8 cellular contexts compared by ENCODE assay signal in the genomic region with DNA sequence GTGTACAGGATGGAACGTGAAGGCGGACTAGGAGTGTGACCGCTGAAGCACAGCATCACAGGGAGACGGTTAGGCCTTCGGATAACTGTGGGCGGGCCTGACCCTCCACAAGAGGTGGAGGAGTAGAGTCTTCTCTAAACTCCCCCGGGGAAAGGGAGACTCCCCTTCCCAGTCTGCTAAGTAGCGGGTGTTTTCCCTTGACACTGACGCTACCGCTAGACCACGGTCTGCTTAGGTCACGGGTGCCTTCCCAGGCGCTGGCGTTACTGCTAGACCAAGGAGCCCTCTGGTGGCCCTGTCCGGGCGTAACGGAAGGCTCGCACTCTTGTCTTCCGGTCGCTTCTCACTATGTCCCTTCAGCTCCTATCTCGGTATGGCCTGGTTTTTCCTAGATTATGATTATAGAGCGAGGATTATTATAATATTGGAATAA. TPM values are rescaled to one million over a fixed set of nuclear protein-coding genes. Genes with fewer than 3 reads are reported as not detected.
DNase-seq lines count a peak whose midpoint lies in the region; ATAC-seq and TF ChIP-seq lines count a peak whose summit lies in the region.
"Not testable (repeated sequence)": the region's sequence is repeated elsewhere in the genome, so short reads cannot be mapped to it uniquely, and the experiment has no call there.

No MANE protein-coding gene starts in this region.

- not testable (repeated sequence) for H3K36me3 ChIP-seq in heart left ventricle; testis (ENCODE audit: low read depth, missing control alignments)

- WGBS in heart left ventricle, 4 donors, result 2 to 25% (median 8%) methylated on average over 10 to 17 of the region's 22 CpGs
- WGBS in testis, 2 donors, result 17 to 21% methylated on average over 10 to 14 of the region's 22 CpGs

- peaks cover 0 to 15% (median 7%) of the 10 kb centered on the region in 12 donors for H3K4me1 ChIP-seq in heart left ventricle
- H3K4me1 ChIP-seq in testis, result peaks cover 10% of the 10 kb centered on the region

- in situ Hi-C loops in astrocyte of the cerebellum (cut with HindIII; ENCODE audit: low sequenced_read_pairs), result not testable (repeated sequence)

- DNase-seq in DMS153 treated with DMSO at 0.1 percent for 48 hours (lab: John Stamatoyannopoulos, UW; ENCODE audit: unreplicated experiment) (peak; percentile 57), NCI-H2196 (lab: John Stamatoyannopoulos, UW; ENCODE audit: unreplicated experiment) (peak; percentile 48), T-helper 17 cell (peak in 1 of 3 donors; percentile 23), heart left ventricle (peak in 4 of 5 donors; percentile 39 to 63 (median 54)), nephron progenitor cell (peak; percentile 46), testis (peak; percentile 76)
- not testable (repeated sequence) for DNase-seq in astrocyte of the cerebellum (ENCODE audit: low read depth)

- H3K27ac ChIP-seq in heart left ventricle (peak overlapping the region; percentile 19 to 86 (median 76)), testis (peak overlapping the region; percentile 64 to 82)

- not testable (repeated sequence) for H3K27me3 Mint-ChIP-seq in T-helper 17 cell; nephron progenitor cell (ENCODE audit: low read depth, poor library complexity)

- peaks cover 11% of the 10 kb centered on the region for H3K4me1 Mint-ChIP-seq in T-helper 17 cell
- H3K4me1 Mint-ChIP-seq in nephron progenitor cell, result peaks cover 26% of the 10 kb centered on the region

- H3K27ac Mint-ChIP-seq in T-helper 17 cell (peak overlapping the region; percentile 97), nephron progenitor cell (peak overlapping the region; percentile 99)

- H3K4me3 ChIP-seq in astrocyte of the cerebellum (ENCODE audit: low read depth, low read length); testis: not testable (repeated sequence)
- H3K4me3 ChIP-seq in heart left ventricle, result peak overlapping the region in 10 of 12 donors; percentile 5 to 46 (median 32)

- TF ChIP-seq CTCF in astrocyte of the cerebellum (IDR thresholded peaks at IDR 0.05; ENCODE audit: low read depth, low read length, missing control alignments) (peak; percentile 32), heart left ventricle (IDR thresholded peaks at IDR 0.05) (peak in 10 of 12 donors; percentile 17 to 48 (median 31)), testis (IDR thresholded peaks at IDR 0.05) (peak in 2 of 3 experiments; percentile 23 to 63)
- TF ChIP-seq CTCF in nephron progenitor cell (IDR thresholded peaks at IDR 0.05), result not testable (repeated sequence)

- H3K27me3 ChIP-seq in heart left ventricle, testis: not testable (repeated sequence)

- H3K36me3 Mint-ChIP-seq in T-helper 17 cell (ENCODE audit: low read depth); nephron progenitor cell (ENCODE audit: low read depth): not testable (repeated sequence)

- peak overlapping the region; percentile 94 for H3K4me3 Mint-ChIP-seq in T-helper 17 cell
- peak overlapping the region; percentile 71 for H3K4me3 Mint-ChIP-seq in nephron progenitor cell

- not testable (repeated sequence) for TF ChIP-seq POLR2A in heart left ventricle (IDR thresholded peaks at IDR 0.05); testis (IDR thresholded peaks at IDR 0.05)

- H3K9me3 Mint-ChIP-seq in nephron progenitor cell, result not testable (repeated sequence)

- not testable (repeated sequence) for H3K9me3 ChIP-seq in T-helper 17 cell (ENCODE audit: control insufficient read depth, low read length, poor library complexity, severe bottlenecking); heart left ventricle; testis

- ATAC-seq in HG02678 (IDR thresholded peaks at IDR 0.05; ENCODE audit: unreplicated experiment) (peak; percentile 54), T-helper 17 cell (peak; percentile 78), heart left ventricle (peak in 3 of 4 donors; percentile 40 to 77 (median 58))

- intact Hi-C loops in heart left ventricle (cut with DNase I), result loop anchor here in 6 of 10 donors (10.0 kb wide), 2 partner anchors 101 to 131 kb away; a partner anchor contains a TSS
- intact Hi-C loops in testis (cut with DNase I; ENCODE audit: low total_unique reads), result not testable (repeated sequence)

RNA-seq across cellular contexts. Expression of a gene that starts 6.6 kb away (rescaled TPM):
- total RNA-seq in T-helper 17 cell (10 to 100 TPM; 20.3 to 23.3 TPM), heart left ventricle (10 to 100 TPM; 11.3 to 25.3 (median 18.1) TPM), testis (10 to 100 TPM; 35.7 to 37.4 TPM)
- polyA plus RNA-seq in heart left ventricle (10 to 100 TPM; 21.5 to 49.5 TPM), testis (ENCODE audit: insufficient read depth, low read depth, low replicate concordance) (22.0 TPM)

RNA-seq across cellular contexts. Expression of a gene that starts 33.8 kb away (rescaled TPM):
- total RNA-seq in T-helper 17 cell, result 10 to 100 TPM; 41.7 to 45.1 TPM
- 10 to 100 TPM in 2 of 9 donors, 1 to 10 TPM in 7; 2.2 to 12.1 (median 5.8) TPM for total RNA-seq in heart left ventricle
- polyA plus RNA-seq in heart left ventricle, result 10 to 100 TPM; 11.0 to 15.6 TPM
- 10 to 100 TPM; 46.3 to 55.6 TPM for total RNA-seq in testis
- 19.1 TPM for polyA plus RNA-seq in testis (ENCODE audit: insufficient read depth, low read depth, low replicate concordance)

RNA-seq across cellular contexts. Expression of a gene that starts 35.0 kb away (rescaled TPM):
- total RNA-seq in T-helper 17 cell, result under 1 TPM in 1 of 2 donors, not detected in 1; 0.44 TPM
- total RNA-seq in heart left ventricle, result 1 to 10 TPM in 8 of 9 donors, not detected in 1; 2.6 to 5.6 (median 4.2) TPM
- polyA plus RNA-seq in heart left ventricle, result 10 to 100 TPM in 1 of 2 donors, 1 to 10 TPM in 1; 1.5 to 12.4 TPM
- total RNA-seq in testis, result 1 to 10 TPM; 3.6 to 6.3 TPM
- polyA plus RNA-seq in testis (ENCODE audit: insufficient read depth, low read depth, low replicate concordance), result 4.3 TPM

RNA-seq across cellular contexts. Expression of a gene that starts 55.9 kb away (rescaled TPM):
- total RNA-seq in T-helper 17 cell (1 to 10 TPM in 1 of 2 donors, under 1 TPM in 1; 0.13 to 2.9 TPM), heart left ventricle (1 to 10 TPM in 3 of 9 donors, under 1 TPM in 4, not detected in 2; 0.12 to 3.4 (median 0.60) TPM), testis (1 to 10 TPM; 1.3 to 3.0 TPM)
- polyA plus RNA-seq in heart left ventricle (under 1 TPM; 0.49 to 0.53 TPM), testis (ENCODE audit: insufficient read depth, low read depth, low replicate concordance) (1.5 TPM)
